Comparison of ENCODE assay signal across 8 cellular contexts in genomic region chr3:50237754-50238548, GRCh38. TPM values are rescaled to one million over a fixed set of nuclear protein-coding genes. Genes with fewer than 3 reads are reported as not detected.
DNase-seq lines count a peak whose midpoint lies in the region; ATAC-seq and TF ChIP-seq lines count a peak whose summit lies in the region.

No MANE protein-coding gene starts in this region.

- H3K4me2 ChIP-seq in trophoblast cell (ENCODE audit: low read length): peak overlapping the region; percentile 79

- peaks cover 8% of the 10 kb centered on the region for H3K79me1 ChIP-seq in trophoblast cell (ENCODE audit: low read length)

- peaks cover 22% of the 10 kb centered on the region for H3K79me2 ChIP-seq in trophoblast cell (ENCODE audit: control insufficient read depth, insufficient read depth, low read length, poor library complexity)

- peaks cover 21 to 28% of the 10 kb centered on the region in 2 donors for H3K36me3 Mint-ChIP-seq in activated naive CD4-positive, alpha-beta T cell treated with anti-CD3 and anti-CD28 coated beads, Interleukin-2, amount 50 U/mL, for 72 hours

- no peak overlapping the region for H2BK120ac ChIP-seq in trophoblast cell (ENCODE audit: insufficient read depth, low read length, poor library complexity)

- peak overlapping the region; percentile 31 for H4K91ac ChIP-seq in trophoblast cell (ENCODE audit: low read depth, low read length)

- TF ChIP-seq CTCF in tibial nerve (IDR thresholded peaks at IDR 0.05): no peak

- no peak overlapping the region for H3K23ac ChIP-seq in trophoblast cell (ENCODE audit: low read length)

- H4K8ac ChIP-seq in trophoblast cell (ENCODE audit: low read depth, low read length): peak overlapping the region; percentile 51

- H3K18ac ChIP-seq in trophoblast cell (ENCODE audit: low read length): peak overlapping the region; percentile 20

- DNase-seq in ACHN (peak; percentile 81), HUDEP-2 (lab: John Stamatoyannopoulos, UW; ENCODE audit: unreplicated experiment in 76 of 76) (peak in 73 of 76 experiments; percentile 15 to 84 (median 70)), Right ventricle myocardium superior (peak; percentile 95), trophoblast cell (peak; percentile 86 to 87), tibial nerve (ENCODE audit: low spot score in 2 of 2) (peak; percentile 65 to 66)
- DNase-seq in activated naive CD4-positive, alpha-beta T cell treated with anti-CD3 and anti-CD28 coated beads, Interleukin-2, amount 50 U/mL, for 72 hours (ENCODE audit: low spot score in 2 of 2): peak; percentile 86 to 87

- WGBS in trophoblast cell (ENCODE audit: extremely low coverage, insufficient coverage, insufficient read length): no CpG with 5 or more reads among the region's 31 CpGs
- 0 to 1% methylated on average over 20 to 24 of the region's 31 CpGs for WGBS in tibial nerve, 2 donors

- peak in 1 of 2 donors; percentile 82 for TF ChIP-seq EP300 in tibial nerve (IDR thresholded peaks at IDR 0.05)

- peak overlapping the region; percentile 44 for H3K9ac ChIP-seq in trophoblast cell (ENCODE audit: low read length)

- H3K27ac Mint-ChIP-seq in activated naive CD4-positive, alpha-beta T cell treated with anti-CD3 and anti-CD28 coated beads, Interleukin-2, amount 50 U/mL, for 72 hours: peak overlapping the region; percentile 91 to 98

- no peak overlapping the region for H2AFZ ChIP-seq in trophoblast cell (ENCODE audit: insufficient read depth, low read length, poor library complexity)

- no peak overlapping the region for H2BK12ac ChIP-seq in trophoblast cell (ENCODE audit: low read length)

- peak overlapping the region; percentile 90 for H3K4ac ChIP-seq in trophoblast cell (ENCODE audit: low read depth, low read length)

- H3K4me1 ChIP-seq in trophoblast cell (ENCODE audit: control insufficient read depth in 1 of 2, insufficient read depth in 2 of 2, low read length in 2 of 2): peaks cover 28 to 32% of the 10 kb centered on the region in 2 experiments
- peaks cover 0 to 62% (median 58%) of the 10 kb centered on the region in 4 donors for H3K4me1 ChIP-seq in tibial nerve

- no peaks in the 10 kb centered on the region for H3K9me3 ChIP-seq in trophoblast cell (ENCODE audit: insufficient read depth, low read depth, low read length)
- no peaks in the 10 kb centered on the region for H3K9me3 ChIP-seq in tibial nerve

- TF ChIP-seq POLR2A in tibial nerve (IDR thresholded peaks at IDR 0.05): peak; percentile 37 to 53

- H2AK5ac ChIP-seq in trophoblast cell (ENCODE audit: low read length): peak overlapping the region; percentile 33

- no peaks in the 10 kb centered on the region for H3K9me3 Mint-ChIP-seq in activated naive CD4-positive, alpha-beta T cell treated with anti-CD3 and anti-CD28 coated beads, Interleukin-2, amount 50 U/mL, for 72 hours

- in situ Hi-C loops in ACHN (cut with HindIII; ENCODE audit: low pct_ligation_motif_present, low pct_unique_long_range_greater_than_20kb, low sequenced_read_pairs): no loop called here

- peak; percentile 37 for ATAC-seq in GM18907 (IDR thresholded peaks at IDR 0.05; ENCODE audit: unreplicated experiment)
- ATAC-seq in SK-N-SH treated with all-trans-retinoic acid at 6 μM for 48 hours: peak; percentile 73
- peak; percentile 50 to 61 for ATAC-seq in activated naive CD4-positive, alpha-beta T cell treated with anti-CD3 and anti-CD28 coated beads, Interleukin-2, amount 50 U/mL, for 72 hours
- peak; percentile 56 for ATAC-seq in Right ventricle myocardium superior (ENCODE audit: poor library complexity)

- H3K27ac ChIP-seq in trophoblast cell (ENCODE audit: low read depth, low read length): peak overlapping the region; percentile 24
- peak overlapping the region; percentile 75 to 96 (median 88) for H3K27ac ChIP-seq in tibial nerve

- peak overlapping the region; percentile 5 for H2BK5ac ChIP-seq in trophoblast cell (ENCODE audit: low read depth, low read length, poor library complexity)

- H4K12ac ChIP-seq in trophoblast cell (ENCODE audit: low read depth, low read length): peak overlapping the region; percentile 12

- no peaks in the 10 kb centered on the region for H3K27me3 ChIP-seq in trophoblast cell (ENCODE audit: insufficient read depth, low read length)
- H3K27me3 ChIP-seq in tibial nerve: no peaks in the 10 kb centered on the region

- intact Hi-C loops in Right ventricle myocardium superior (cut with DNase I): no loop called here

- peak overlapping the region; percentile 90 for H3K14ac ChIP-seq in trophoblast cell (ENCODE audit: low read length)

- H3K36me3 ChIP-seq in trophoblast cell (ENCODE audit: control insufficient read depth in 1 of 2, insufficient read depth in 2 of 2, low read length in 2 of 2) (peaks cover 10 to 12% of the 10 kb centered on the region in 2 experiments), tibial nerve (peaks cover 0 to 10% (median 0%) of the 10 kb centered on the region in 3 donors)

- H3K4me3 ChIP-seq in trophoblast cell (ENCODE audit: low read depth, low read length): peak overlapping the region; percentile 88
- H3K4me3 ChIP-seq in tibial nerve: peak overlapping the region; percentile 77 to 91 (median 80)

TF ChIP-seq in SK-N-SH treated with all-trans-retinoic acid at 6 μM for 48 hours, 23 proteins besides CTCF, POLR2A, EP300 and RAD21:
- no peak for TF ChIP-seq ZNF8 (CRISPR knock-in tag; IDR thresholded peaks at IDR 0.05)
- TF ChIP-seq PATZ1 (CRISPR knock-in tag; IDR thresholded peaks at IDR 0.05; ENCODE audit: borderline replicate concordance): peak; percentile 46; the same call in 1 of the 2 replicates

RNA-seq across cellular contexts. Expression of gene GNAI2, which starts 1.9 kb away (rescaled TPM):
- total RNA-seq in activated naive CD4-positive, alpha-beta T cell treated with anti-CD3 and anti-CD28 coated beads, Interleukin-2, amount 50 U/mL, for 72 hours: 100 to 1,000 TPM; 313 to 349 TPM
- total RNA-seq in Right ventricle myocardium superior: 126 TPM
- 191 and 192 TPM in 2 replicates for polyA plus RNA-seq in trophoblast cell (2013)
- total RNA-seq in tibial nerve: 100 to 1,000 TPM; 201 to 265 (median 243) TPM

RNA-seq across cellular contexts. Expression of gene SEMA3B, which starts 31.0 kb away (rescaled TPM):
- 1 to 10 TPM in 1 of 2 donors, under 1 TPM in 1; 0.77 to 4.1 TPM for total RNA-seq in activated naive CD4-positive, alpha-beta T cell treated with anti-CD3 and anti-CD28 coated beads, Interleukin-2, amount 50 U/mL, for 72 hours
- 19.9 TPM for total RNA-seq in Right ventricle myocardium superior
- polyA plus RNA-seq in trophoblast cell (2013): 1.8 and 2.0 TPM in 2 replicates
- 100 to 1,000 TPM; 251 to 334 (median 261) TPM for total RNA-seq in tibial nerve

RNA-seq across cellular contexts. Expression of gene SLC38A3, which starts 32.9 kb away (rescaled TPM):
- not detected for total RNA-seq in activated naive CD4-positive, alpha-beta T cell treated with anti-CD3 and anti-CD28 coated beads, Interleukin-2, amount 50 U/mL, for 72 hours
- total RNA-seq in Right ventricle myocardium superior (10.6 TPM), tibial nerve (1 to 10 TPM in 2 of 4 donors, under 1 TPM in 2; 0.21 to 8.1 (median 1.5) TPM)
- 85.8 and 92.3 TPM in 2 replicates for polyA plus RNA-seq in trophoblast cell (2013)

RNA-seq across cellular contexts. Expression of gene LSMEM2, which starts 40.9 kb away (rescaled TPM):
- not detected for total RNA-seq in activated naive CD4-positive, alpha-beta T cell treated with anti-CD3 and anti-CD28 coated beads, Interleukin-2, amount 50 U/mL, for 72 hours
- total RNA-seq in Right ventricle myocardium superior (29.6 TPM), tibial nerve (1 to 10 TPM; 2.0 to 3.1 (median 2.5) TPM)
- polyA plus RNA-seq in trophoblast cell (2013): 0.06 and 0.08 TPM in 2 replicates

RNA-seq across cellular contexts. Expression of gene GNAT1, which starts 46.5 kb away (rescaled TPM):
- not detected for total RNA-seq in activated naive CD4-positive, alpha-beta T cell treated with anti-CD3 and anti-CD28 coated beads, Interleukin-2, amount 50 U/mL, for 72 hours
- total RNA-seq in Right ventricle myocardium superior (not detected), tibial nerve (not detected)
- not detected in 2 replicates for polyA plus RNA-seq in trophoblast cell (2013)

Comparison
In these comparisons a context has a peak if more than half of its experiments do, and no peak if none do; other contexts are left out.
1. Peak in every context shown above with its lines: DNase-seq, ATAC-seq, H3K4me3 ChIP-seq and H3K27ac ChIP-seq.
2. RNA of gene SEMA3B, which starts 31.0 kb away (total RNA-seq): 251 to 334 TPM in tibial nerve; 19.9 TPM in Right ventricle myocardium superior (single experiment) and 0.77 to 4.1 TPM in activated naive CD4-positive, alpha-beta T cell treated with anti-CD3 and anti-CD28 coated beads, Interleukin-2, amount 50 U/mL, for 72 hours; every median in the first group is over 10 times any median in the second.